In genomic region chr20:25310268-25310920, GRCh38 we compare ENCODE assay signal across 1 cellular context.
TF ChIP-seq lines count a peak whose summit lies in the region.

No MANE protein-coding gene starts in this region.

TF ChIP-seq in HepG2, 621 proteins besides CTCF, POLR2A, EP300 and RAD21 (continued from another document and continues in another):
- no peak for TF ChIP-seq SRSF9 (IDR thresholded peaks at IDR 0.05; ENCODE audit: borderline replicate concordance, insufficient read depth, low read depth, low read length, poor library complexity, severe bottlenecking)
- TF ChIP-seq ZNF777 (CRISPR knock-in tag; IDR thresholded peaks at IDR 0.05): no peak
- TF ChIP-seq ZNF607 (CRISPR knock-in tag; IDR thresholded peaks at IDR 0.05; ENCODE audit: borderline replicate concordance): no peak
- TF ChIP-seq ZNF850 (CRISPR knock-in tag; conservative IDR thresholded peaks at IDR 0.05): no peak
- no peak for TF ChIP-seq SMYD3 (CRISPR knock-in tag; IDR thresholded peaks at IDR 0.05)
- no peak for TF ChIP-seq ZFYVE20 (CRISPR knock-in tag; IDR thresholded peaks at IDR 0.05; ENCODE audit: borderline replicate concordance, low read depth)
- 0 out of 2 replicates have a peak, but pooled peaks have one; percentile 7 for TF ChIP-seq HOXA7 (CRISPR knock-in tag; IDR thresholded peaks at IDR 0.05)
- no peak for TF ChIP-seq REL (CRISPR knock-in tag; conservative IDR thresholded peaks at IDR 0.05)
- peak; percentile 87; the same call in 1 of the 2 replicates for TF ChIP-seq ZMAT3 (CRISPR knock-in tag; conservative IDR thresholded peaks at IDR 0.05)
- no peak; the same call in 1 of the 2 replicates for TF ChIP-seq ZBTB8A (CRISPR knock-in tag; IDR thresholded peaks at IDR 0.05; ENCODE audit: borderline replicate concordance, low read depth)
- peak; percentile 70 for TF ChIP-seq MAFG (CRISPR knock-in tag; IDR thresholded peaks at IDR 0.05)
- TF ChIP-seq ZNF20 (CRISPR knock-in tag; IDR thresholded peaks at IDR 0.05): no peak
- no peak for TF ChIP-seq ZNF367 (CRISPR knock-in tag; IDR thresholded peaks at IDR 0.05; ENCODE audit: borderline replicate concordance)
- TF ChIP-seq MAF1 (CRISPR knock-in tag; IDR thresholded peaks at IDR 0.05; ENCODE audit: borderline replicate concordance): no peak
- TF ChIP-seq TCF7L2 (IDR thresholded peaks at IDR 0.05; ENCODE audit: low read depth, low read length): no peak
- no peak for TF ChIP-seq NFIC (IDR thresholded peaks at IDR 0.05; ENCODE audit: low read length)
- TF ChIP-seq CREBL2 (CRISPR knock-in tag; IDR thresholded peaks at IDR 0.05; ENCODE audit: borderline replicate concordance): no peak
- TF ChIP-seq PITX1 (CRISPR knock-in tag; IDR thresholded peaks at IDR 0.05): no peak; the same call in 1 of the 2 replicates
- no peak for TF ChIP-seq NR1H2 (CRISPR knock-in tag; IDR thresholded peaks at IDR 0.05; ENCODE audit: borderline replicate concordance, low read depth)
- peak; percentile 86 for TF ChIP-seq SKI (IDR thresholded peaks at IDR 0.05; ENCODE audit: partially characterized antibody)
- TF ChIP-seq KLF11 (CRISPR knock-in tag; IDR thresholded peaks at IDR 0.05): 0 out of 2 replicates have a peak, but pooled peaks have one; percentile 20
- no peak for TF ChIP-seq ZNF512 (CRISPR knock-in tag; IDR thresholded peaks at IDR 0.05)
- TF ChIP-seq POGZ (CRISPR knock-in tag; IDR thresholded peaks at IDR 0.05): 0 out of 2 replicates have a peak, but pooled peaks have one; percentile 49
- TF ChIP-seq ZNF772 (CRISPR knock-in tag; IDR thresholded peaks at IDR 0.05): peak; percentile 70; the same call in 1 of the 2 replicates
- TF ChIP-seq PTBP1 (IDR thresholded peaks at IDR 0.05; ENCODE audit: low read depth, low read length, poor library complexity, severe bottlenecking): no peak
- peak; percentile 33; the same call in 1 of the 2 replicates for TF ChIP-seq CEBPB (IDR thresholded peaks at IDR 0.05; ENCODE audit: borderline replicate concordance, low read depth, low read length)
- no peak for TF ChIP-seq BRF2 (CRISPR knock-in tag; IDR thresholded peaks at IDR 0.05)
- TF ChIP-seq ZNF83 (CRISPR knock-in tag; IDR thresholded peaks at IDR 0.05; ENCODE audit: borderline replicate concordance): no peak
- TF ChIP-seq EED (CRISPR knock-in tag; IDR thresholded peaks at IDR 0.05): no peak
- TF ChIP-seq ZNF263 (CRISPR knock-in tag; IDR thresholded peaks at IDR 0.05): no peak
- TF ChIP-seq PRPF4 (IDR thresholded peaks at IDR 0.05; ENCODE audit: low read depth, low read length, poor library complexity, severe bottlenecking): no peak
- peak; percentile 72; the same call in 1 of the 2 replicates for TF ChIP-seq ARID3A (IDR thresholded peaks at IDR 0.05; ENCODE audit: low read depth, low read length)
- TF ChIP-seq BCL3 (CRISPR knock-in tag; IDR thresholded peaks at IDR 0.05): no peak
- no peak for TF ChIP-seq ZNF703 (CRISPR knock-in tag; IDR thresholded peaks at IDR 0.05; ENCODE audit: borderline replicate concordance)
- no peak for TF ChIP-seq U2AF1 (optimal IDR thresholded peaks at IDR 0.05; ENCODE audit: low read depth, low read length)
- TF ChIP-seq REXO4 (CRISPR knock-in tag; IDR thresholded peaks at IDR 0.05; ENCODE audit: borderline replicate concordance): no peak
- no peak for TF ChIP-seq ZNF790 (CRISPR knock-in tag; IDR thresholded peaks at IDR 0.05; ENCODE audit: borderline replicate concordance)
- TF ChIP-seq MED8 (CRISPR knock-in tag; IDR thresholded peaks at IDR 0.05; ENCODE audit: insufficient replicate concordance): no peak
- TF ChIP-seq FOXO4 (CRISPR knock-in tag; conservative IDR thresholded peaks at IDR 0.05): no peak
- peak; percentile 80 for TF ChIP-seq ZNF605 (CRISPR knock-in tag; IDR thresholded peaks at IDR 0.05)
- TF ChIP-seq FOXP1 (IDR thresholded peaks at IDR 0.05): peak; percentile 58
- peak; percentile 91 for TF ChIP-seq FOXP1 (CRISPR knock-in tag; IDR thresholded peaks at IDR 0.05)
- TF ChIP-seq DR1 (CRISPR knock-in tag; IDR thresholded peaks at IDR 0.05): no peak
- no peak; the same call in 1 of the 2 replicates for TF ChIP-seq ZNF543 (CRISPR knock-in tag; IDR thresholded peaks at IDR 0.05)
- peak; percentile 58; the same call in 1 of the 2 replicates for TF ChIP-seq ZNF580 (CRISPR knock-in tag; IDR thresholded peaks at IDR 0.05; ENCODE audit: borderline replicate concordance, low read depth)
- TF ChIP-seq ZBTB3 (CRISPR knock-in tag; IDR thresholded peaks at IDR 0.05; ENCODE audit: borderline replicate concordance, low read depth): peak; percentile 92; the same call in 1 of the 2 replicates
- TF ChIP-seq ZNF484 (CRISPR knock-in tag; IDR thresholded peaks at IDR 0.05; ENCODE audit: borderline replicate concordance, low read depth): no peak
- no peak for TF ChIP-seq TMF1 (CRISPR knock-in tag; IDR thresholded peaks at IDR 0.05; ENCODE audit: low read depth)
- peak; percentile 38; the same call in 1 of the 2 replicates for TF ChIP-seq ARNTL (CRISPR knock-in tag; IDR thresholded peaks at IDR 0.05)
- TF ChIP-seq MTA1 (CRISPR knock-in tag; IDR thresholded peaks at IDR 0.05; ENCODE audit: borderline replicate concordance): peak; percentile 13; the same call in 1 of the 2 replicates
- TF ChIP-seq ZNF562 (CRISPR knock-in tag; IDR thresholded peaks at IDR 0.05; ENCODE audit: borderline replicate concordance): no peak
- no peak for TF ChIP-seq POLR2AphosphoS5 (IDR thresholded peaks at IDR 0.05; ENCODE audit: low read depth, low read length)
- TF ChIP-seq PAWR (CRISPR knock-in tag; IDR thresholded peaks at IDR 0.05; ENCODE audit: borderline replicate concordance): no peak
- peak; percentile 94 for TF ChIP-seq NR2F2 (IDR thresholded peaks at IDR 0.05; ENCODE audit: borderline replicate concordance, low read depth)
- TF ChIP-seq NBN (conservative IDR thresholded peaks at IDR 0.05): no peak
- no peak for TF ChIP-seq ZNF878 (CRISPR knock-in tag; IDR thresholded peaks at IDR 0.05)
- peak; percentile 45; the same call in 1 of the 2 replicates for TF ChIP-seq ZSCAN29 (CRISPR knock-in tag; conservative IDR thresholded peaks at IDR 0.05)
- no peak for TF ChIP-seq ZNF18 (CRISPR knock-in tag; IDR thresholded peaks at IDR 0.05; ENCODE audit: insufficient replicate concordance)
- peak; percentile 60; the same call in 1 of the 2 replicates for TF ChIP-seq ZNF343 (CRISPR knock-in tag; IDR thresholded peaks at IDR 0.05)
- peak; percentile 90 for TF ChIP-seq HDAC2 (CRISPR knock-in tag; IDR thresholded peaks at IDR 0.05)
- peak; percentile 57; the same call in 1 of the 2 replicates for TF ChIP-seq BHLHE40 (IDR thresholded peaks at IDR 0.05; ENCODE audit: low read length)
- peak; percentile 93 for TF ChIP-seq ZNF205 (CRISPR knock-in tag; IDR thresholded peaks at IDR 0.05)
- TF ChIP-seq PATZ1 (CRISPR knock-in tag; IDR thresholded peaks at IDR 0.05): peak; percentile 91
